In genomic region chr11:40689823-40690222, GRCh38 we compare ENCODE assay signal across 21 cellular contexts.
DNase-seq lines count a peak whose midpoint lies in the region; ATAC-seq, FAIRE-seq and TF ChIP-seq lines count a peak whose summit lies in the region.
"Had no signal": no experiment of that assay in that cellular context is flagged by ENCODE, and none has a peak within 500 bp of the region (broad histone marks: within the 10 kb centered on the region; RNA-seq: fewer than 3 reads in every experiment).

No MANE protein-coding gene starts in this region.

- H3K23ac ChIP-seq in IMR-90 (ENCODE audit: low read depth, low read length): no peak overlapping the region
- no peak overlapping the region for H3K23ac ChIP-seq in H9 (ENCODE audit: insufficient read length, low read depth, low read length)

- no peak for DNase-seq in IMR-90
- peak; percentile 1 for DNase-seq in HepG2 (ENCODE audit: low spot score)
- no peak for DNase-seq in right lobe of liver
- no peak for DNase-seq in H9
- no peak for DNase-seq in COLO668 (lab: John Stamatoyannopoulos, UW; ENCODE audit: unreplicated experiment)
- no peak for DNase-seq in globus pallidus (ENCODE audit: low spot score)
- DNase-seq: AML-193; CD4-positive, alpha-beta T cell; CD8-positive, alpha-beta T cell; COR-L47; DMS 273 treated with DMSO at 0.1 percent for 48 hours; DMS79 treated with DMSO at 0.1 percent for 48 hours; GF-D8 had no signal

- H3K18ac ChIP-seq in IMR-90 (ENCODE audit: low read depth, low read length): no peak overlapping the region
- H3K18ac ChIP-seq in H9 (ENCODE audit: insufficient read length, low read depth, low read length): no peak overlapping the region

- H3K14ac ChIP-seq in IMR-90 (replicated peaks; ENCODE audit: low read depth, low read length) (no peak overlapping the region), H9 (ENCODE audit: insufficient read depth, low read length) (no peak overlapping the region)

- H4K5ac ChIP-seq in IMR-90 (ENCODE audit: low read depth, low read length): no peak overlapping the region
- H4K5ac ChIP-seq in H9 (ENCODE audit: insufficient read length, low read depth, low read length): no peak overlapping the region

- no peaks in the 10 kb centered on the region for H3K36me3 ChIP-seq in IMR-90 (ENCODE audit: control insufficient read depth, insufficient read depth, low read length)
- no peaks in the 10 kb centered on the region for H3K36me3 ChIP-seq in HepG2 (replicated peaks in 1 of 2; ENCODE audit: control insufficient read depth in 1 of 2, insufficient read depth in 2 of 2, low read length in 2 of 2)
- no peaks in the 10 kb centered on the region for H3K36me3 ChIP-seq in right lobe of liver
- H3K36me3 ChIP-seq: BLaER1 treated with 17β-estradiol and CSF1 and Interleukin-3, amounts not matched to agents 10 nM and 100 nM had no signal

- no peak overlapping the region for H3K4me2 ChIP-seq in IMR-90 (ENCODE audit: low read depth, low read length)
- no peak overlapping the region for H3K4me2 ChIP-seq in HepG2 (ENCODE audit: low read depth, low read length)
- no peak overlapping the region for H3K4me2 ChIP-seq in H9 (ENCODE audit: insufficient read depth, insufficient read length, low read length)
- H3K4me2 ChIP-seq: A549; BLaER1 treated with 17β-estradiol and CSF1 and Interleukin-3, amounts not matched to agents 10 nM and 100 nM had no signal

- H2BK15ac ChIP-seq in IMR-90 (ENCODE audit: low read depth, low read length) (no peak overlapping the region), H9 (ENCODE audit: low read depth, low read length) (no peak overlapping the region)

- no peaks in the 10 kb centered on the region for H3K79me1 ChIP-seq in IMR-90 (ENCODE audit: low read depth in 1 of 2, low read length in 2 of 2)
- no peaks in the 10 kb centered on the region for H3K79me1 ChIP-seq in H9 (ENCODE audit: insufficient read depth, low read depth, low read length, poor library complexity, severe bottlenecking)

- no peak overlapping the region for H3K56ac ChIP-seq in IMR-90 (ENCODE audit: extremely low read depth, insufficient read depth, low read length)
- no peak overlapping the region for H3K56ac ChIP-seq in H9 (ENCODE audit: insufficient read length, low read depth, low read length)

- H3K9ac ChIP-seq in IMR-90 (ENCODE audit: low read depth, low read length) (no peak overlapping the region), HepG2 (ENCODE audit: insufficient read depth, low read depth, low read length) (no peak overlapping the region), H9 (ENCODE audit: extremely low read depth, insufficient read length, low read length) (no peak overlapping the region)
- H3K9ac ChIP-seq: BLaER1 treated with 17β-estradiol and CSF1 and Interleukin-3, amounts not matched to agents 10 nM and 100 nM had no signal

- H3K4me3 Mint-ChIP-seq in H9: no peak overlapping the region
- H3K4me3 Mint-ChIP-seq: B cell; CD4-positive, alpha-beta T cell; CD8-positive, alpha-beta T cell had no signal

- no peaks in the 10 kb centered on the region for H3K27me3 Mint-ChIP-seq in H9 (ENCODE audit: low read depth)
- H3K27me3 Mint-ChIP-seq: B cell; CD4-positive, alpha-beta T cell had no signal

- no peaks in the 10 kb centered on the region for H3K79me2 ChIP-seq in HepG2 (ENCODE audit: insufficient read depth, low read length)
- no peaks in the 10 kb centered on the region for H3K79me2 ChIP-seq in H9 (ENCODE audit: insufficient read depth, low read length)

- TF ChIP-seq RAD21 in IMR-90 (IDR thresholded peaks at IDR 0.05; ENCODE audit: low read length) (no peak), HepG2 (CRISPR knock-in tag; IDR thresholded peaks at IDR 0.05) (no peak)

- POLR2A ChIA-PET in IMR-90 (lab: Charles Lee; ENCODE audit: unreplicated experiment) (no interaction called here), HepG2 (lab: Yijun Ruan, JAX) (no interaction called here)

- H3K23me2 ChIP-seq in H9 (ENCODE audit: insufficient read length, low read depth, low read length, poor library complexity, severe bottlenecking): no peaks in the 10 kb centered on the region

- no peak overlapping the region for H3T11ph ChIP-seq in H9 (ENCODE audit: low read length)

- in situ Hi-C loops in IMR-90 (cut with MboI; ENCODE audit: low sequenced_read_pairs) (no loop called here), HepG2 (cut with HindIII; ENCODE audit: extremely low pct_ligation_motif_present, low pct_unique_long_range_greater_than_20kb) (no loop called here)

- no peaks in the 10 kb centered on the region for H4K20me1 ChIP-seq in IMR-90 (ENCODE audit: insufficient read depth, low read length)
- no peaks in the 10 kb centered on the region for H4K20me1 ChIP-seq in HepG2 (ENCODE audit: insufficient read depth, low read length)
- H4K20me1 ChIP-seq in H9 (ENCODE audit: control insufficient read depth, insufficient read depth, insufficient read length): no peaks in the 10 kb centered on the region
- H4K20me1 ChIP-seq: BLaER1 treated with 17β-estradiol and CSF1 and Interleukin-3, amounts not matched to agents 10 nM and 100 nM had no signal

- dilution Hi-C loops in IMR-90 (cut with HindIII; ENCODE audit: low sequenced_read_pairs, unreplicated experiment): no loop called here

- H3K27ac Mint-ChIP-seq in H9: no peak overlapping the region
- H3K27ac Mint-ChIP-seq: B cell; CD4-positive, alpha-beta T cell; CD8-positive, alpha-beta T cell had no signal

- intact Hi-C loops in IMR-90 (cut with micrococcal nuclease): no loop called here
- intact Hi-C loops in HepG2 (cut with micrococcal nuclease; ENCODE audit: unreplicated experiment): no loop called here
- intact Hi-C loops in right lobe of liver (cut with DNase I): no loop called here

- H3K36me3 Mint-ChIP-seq in H9 (ENCODE audit: insufficient read depth in 1 of 3, low read depth in 3 of 3): no peaks in the 10 kb centered on the region; a peak in 1 of 7 replicates
- H3K36me3 Mint-ChIP-seq: CD8-positive, alpha-beta T cell had no signal

- H3K9me3 Mint-ChIP-seq in H9: peaks cover 0 to 3% of the 10 kb centered on the region in 2 experiments; a peak in 3 of 5 replicates

- no peak overlapping the region for H3K4me3 ChIP-seq in IMR-90 (ENCODE audit: insufficient read depth, low read depth, low read length)
- no peak overlapping the region for H3K4me3 ChIP-seq in HepG2 (replicated peaks in 1 of 3; ENCODE audit: insufficient read depth in 1 of 3, low read depth in 2 of 3, low read length in 3 of 3)
- H3K4me3 ChIP-seq in right lobe of liver: no peak overlapping the region
- H3K4me3 ChIP-seq: A549; BLaER1 treated with 17β-estradiol and CSF1 and Interleukin-3, amounts not matched to agents 10 nM and 100 nM had no signal

- H4K8ac ChIP-seq in IMR-90 (ENCODE audit: low read depth in 2 of 2, low read length in 2 of 2): no peak overlapping the region
- H4K8ac ChIP-seq in H9 (replicated peaks; ENCODE audit: insufficient read length, low read depth, low read length): no peak overlapping the region

- TF ChIP-seq POLR2A in IMR-90 (IDR thresholded peaks at IDR 0.05; ENCODE audit: low read depth, low read length): no peak
- no peak for TF ChIP-seq POLR2A in HepG2 (IDR thresholded peaks at IDR 0.05; ENCODE audit: insufficient read depth in 1 of 2, low read depth in 2 of 2, low read length in 2 of 2)
- TF ChIP-seq POLR2A in right lobe of liver (IDR thresholded peaks at IDR 0.05): no peak

- BruUV-seq in IMR-90 (replicated peaks; lab: Mats Ljungman, UMichigan): no TSS peak
- no TSS peak for BruUV-seq in HepG2 (replicated peaks; lab: Mats Ljungman, UMichigan)

- H3K9me1 ChIP-seq in IMR-90 (ENCODE audit: insufficient read depth, low read length): no peaks in the 10 kb centered on the region

- CTCF ChIA-PET in IMR-90 (lab: Yijun Ruan, JAX): no interaction called here
- CTCF ChIA-PET in HepG2 (lab: Yijun Ruan, JAX; ENCODE audit: low intra/inter-chr PET ratio, low total read pairs): no interaction called here

- H2BK20ac ChIP-seq in IMR-90 (ENCODE audit: low read depth, low read length) (no peak overlapping the region), H9 (ENCODE audit: low read depth, low read length, poor library complexity, severe bottlenecking) (no peak overlapping the region)

- H2BK120ac ChIP-seq in IMR-90 (ENCODE audit: low read depth, low read length) (no peak overlapping the region), H9 (ENCODE audit: low read depth, low read length, poor library complexity, severe bottlenecking) (no peak overlapping the region)

- no peak overlapping the region for H2BK12ac ChIP-seq in H9 (ENCODE audit: insufficient read length, low read depth, low read length)

- WGBS in IMR-90 (ENCODE audit: extremely low coverage in 2 of 2, insufficient read length in 1 of 2), 2 experiments: no CpG with 5 or more reads among the region's 3 CpGs
- 1% methylated on average over 3 of the region's 3 CpGs for WGBS in HepG2 (ENCODE audit: low lambda C conversion rate)
- WGBS in right lobe of liver (ENCODE audit: insufficient coverage, low coverage, low lambda C conversion rate, missing lambda C conversion rate): 35% methylated on average over 3 of the region's 3 CpGs
- no CpG with 5 or more reads among the region's 3 CpGs for WGBS in H9 (ENCODE audit: extremely low coverage, insufficient read length, low lambda C conversion rate)

- no peak for TF ChIP-seq CTCF in IMR-90 (conservative IDR thresholded peaks at IDR 0.05; ENCODE audit: low read depth, low read length)
- no peak for TF ChIP-seq CTCF in HepG2 (CRISPR knock-in tag; IDR thresholded peaks at IDR 0.05)
- no peak for TF ChIP-seq CTCF in right lobe of liver (IDR thresholded peaks at IDR 0.05)
- TF ChIP-seq CTCF in H9 (conservative IDR thresholded peaks at IDR 0.05): no peak

- H3K27ac ChIP-seq in IMR-90 (ENCODE audit: insufficient read depth, low read length) (no peak overlapping the region), HepG2 (ENCODE audit: extremely low read length, insufficient read depth, low read length) (no peak overlapping the region), right lobe of liver (peak overlapping the region in 2 of 3 donors; percentile 51 to 79), H9 (ENCODE audit: insufficient read length, low read depth, low read length) (no peak overlapping the region)
- H3K27ac ChIP-seq: 22Rv1; A549; BLaER1 treated with 17β-estradiol and CSF1 and Interleukin-3, amounts not matched to agents 10 nM and 100 nM; C4-2B had no signal

- H2AK5ac ChIP-seq in IMR-90 (ENCODE audit: low read depth, low read length): no peak overlapping the region
- no peak overlapping the region for H2AK5ac ChIP-seq in H9 (ENCODE audit: insufficient read length, low read length)

- H2AK9ac ChIP-seq in IMR-90 (replicated peaks; ENCODE audit: low read depth, low read length, poor library complexity): no peak overlapping the region

- TF ChIP-seq EP300 in HepG2 (IDR thresholded peaks at IDR 0.05; ENCODE audit: low read depth in 2 of 2, low read length in 2 of 2) (no peak), HepG2 (CRISPR knock-in tag; IDR thresholded peaks at IDR 0.05; ENCODE audit: borderline replicate concordance) (no peak)

- ATAC-seq in IMR-90 (ENCODE audit: low read depth): no peak
- no peak for ATAC-seq in HepG2
- ATAC-seq in right lobe of liver: peak; percentile 76 to 96 (median 86)
- ATAC-seq: A549; CD8-positive, alpha-beta T cell had no signal

- H3K4ac ChIP-seq in IMR-90 (ENCODE audit: low read depth, low read length) (no peak overlapping the region), H9 (ENCODE audit: low read depth, low read length) (no peak overlapping the region)

- H3K27me3 ChIP-seq in IMR-90 (ENCODE audit: control insufficient read depth, insufficient read depth, low read length) (no peaks in the 10 kb centered on the region), HepG2 (ENCODE audit: control insufficient read depth in 1 of 2, insufficient read depth in 2 of 2, low read length in 2 of 2) (no peaks in the 10 kb centered on the region), right lobe of liver (no peaks in the 10 kb centered on the region), H9 (ENCODE audit: insufficient read depth, low read length) (no peaks in the 10 kb centered on the region)
- H3K27me3 ChIP-seq: BLaER1 treated with 17β-estradiol and CSF1 and Interleukin-3, amounts not matched to agents 10 nM and 100 nM had no signal

- H2AFZ ChIP-seq in IMR-90 (replicated peaks; ENCODE audit: low read length, poor library complexity): no peak overlapping the region
- no peak overlapping the region for H2AFZ ChIP-seq in HepG2 (ENCODE audit: low read length)
- no peak overlapping the region for H2AFZ ChIP-seq in H9 (ENCODE audit: low read length)

- H3K9me3 ChIP-seq in IMR-90 (ENCODE audit: control insufficient read depth, insufficient read depth, low read length) (peaks cover 2% of the 10 kb centered on the region), HepG2 (ENCODE audit: low read length) (peaks cover 8% of the 10 kb centered on the region), right lobe of liver (peaks cover 0 to 1% (median 0%) of the 10 kb centered on the region in 4 donors), H9 (ENCODE audit: control insufficient read depth, low read depth, low read length) (no peaks in the 10 kb centered on the region)
- H3K9me3 ChIP-seq: A549; BLaER1 treated with 17β-estradiol and CSF1 and Interleukin-3, amounts not matched to agents 10 nM and 100 nM had no signal

- H3K4me1 Mint-ChIP-seq in H9: peaks cover 12 to 32% of the 10 kb centered on the region in 2 experiments
- H3K4me1 Mint-ChIP-seq: B cell had no signal

- H3K4me1 ChIP-seq in IMR-90 (ENCODE audit: control insufficient read depth, insufficient read depth, low read length) (no peaks in the 10 kb centered on the region), HepG2 (ENCODE audit: insufficient read depth, low read length) (no peaks in the 10 kb centered on the region), right lobe of liver (peaks cover 0 to 29% (median 0%) of the 10 kb centered on the region in 4 donors), H9 (ENCODE audit: insufficient read depth, low read length) (peaks cover 4% of the 10 kb centered on the region; the same call in 1 of the 2 replicates)
- H3K4me1 ChIP-seq: A549 had no signal

- H4K91ac ChIP-seq in IMR-90 (ENCODE audit: insufficient read depth, low read depth, low read length): no peak overlapping the region
- no peak overlapping the region for H4K91ac ChIP-seq in H9 (ENCODE audit: insufficient read length, low read depth, low read length)

- no peak overlapping the region for H2BK5ac ChIP-seq in IMR-90 (ENCODE audit: low read depth, low read length, poor library complexity, severe bottlenecking)
- H2BK5ac ChIP-seq in H9 (ENCODE audit: insufficient read length, low read length): no peak overlapping the region

- no peak for FAIRE-seq in HepG2 (lab: Jason Lieb, UNC)
- FAIRE-seq: A549, G401.6, GM12891, GM19239 had no signal

Comparison
In these comparisons a context has a peak if more than half of its experiments do, and no peak if none do; other contexts are left out.
1. ATAC-seq: peak in right lobe of liver (4 of 4); none in IMR-90 (single experiment) and HepG2 (single experiment).
2. H3K27ac ChIP-seq: peak in right lobe of liver (2 of 3); none in IMR-90 (single experiment), HepG2 (single experiment) and H9 (single experiment).